In genomic region chr21:27418338-27418737, GRCh38 we compare ENCODE assay signal across 18 cellular contexts.
DNase-seq lines count a peak whose midpoint lies in the region; ATAC-seq, FAIRE-seq and TF ChIP-seq lines count a peak whose summit lies in the region.
"Had no signal": no experiment of that assay in that cellular context is flagged by ENCODE, and none has a peak within 500 bp of the region (broad histone marks: within the 10 kb centered on the region; RNA-seq: fewer than 3 reads in every experiment).

No MANE protein-coding gene starts in this region.

- no peaks in the 10 kb centered on the region for H3K27me3 ChIP-seq in pancreas
- H3K27me3 ChIP-seq: BLaER1 treated with 17β-estradiol and CSF1 and Interleukin-3, amounts not matched to agents 10 nM and 100 nM had no signal

- FAIRE-seq in colon (lab: Jason Lieb, UNC) (peak; percentile 55), pancreas (lab: Jason Lieb, UNC) (peak; percentile 82)
- FAIRE-seq: GM12878, H1, HepG2 had no signal

- no peaks in the 10 kb centered on the region for H3K36me3 ChIP-seq in pancreas
- H3K36me3 ChIP-seq: BLaER1 treated with 17β-estradiol and CSF1 and Interleukin-3, amounts not matched to agents 10 nM and 100 nM had no signal

- H3K4me3 ChIP-seq in pancreas = no peak overlapping the region
- H3K4me3 ChIP-seq: BLaER1 treated with 17β-estradiol and CSF1 and Interleukin-3, amounts not matched to agents 10 nM and 100 nM; GM12878 had no signal

- POLR2A ChIA-PET in GM10248 (lab: Yijun Ruan, JAX) = no interaction called here

- WGBS in pancreas, 2 donors = 86 to 89% methylated on average over 1 of the region's 1 CpG

- ATAC-seq in pancreas = no peak
- ATAC-seq: GM12878, HepG2 had no signal

- H3K9me3 ChIP-seq in pancreas = no peaks in the 10 kb centered on the region
- H3K9me3 ChIP-seq: BLaER1 treated with 17β-estradiol and CSF1 and Interleukin-3, amounts not matched to agents 10 nM and 100 nM had no signal

- TF ChIP-seq CTCF in pancreas (IDR thresholded peaks at IDR 0.05) (no peak), GM10248 (IDR thresholded peaks at IDR 0.05; ENCODE audit: control extremely low read depth, extremely low read depth, low read depth, missing control alignments) (no peak)

- intact Hi-C loops in pancreas (cut with DNase I) = no loop called here

- CTCF ChIA-PET in GM10248 (lab: Yijun Ruan, JAX) = interaction anchor here (1.4 kb wide), 1 partner anchor 34 kb away, joined by 3 read pairs; no protein-coding TSS in a partner anchor

- no peaks in the 10 kb centered on the region for H3K4me1 ChIP-seq in pancreas
- H3K4me1 ChIP-seq: BLaER1 treated with 17β-estradiol and CSF1 and Interleukin-3, amounts not matched to agents 10 nM and 100 nM had no signal

- no peak overlapping the region for H3K27ac ChIP-seq in pancreas
- H3K27ac ChIP-seq: BLaER1 treated with 17β-estradiol and CSF1 and Interleukin-3, amounts not matched to agents 10 nM and 100 nM had no signal

- peak; percentile 28 for DNase-seq in EH (ENCODE audit: low read depth)
- DNase-seq in fibroblast of gingiva (ENCODE audit: low read depth) = peak; percentile 45
- no peak for DNase-seq in pancreas
- DNase-seq in ecto neural progenitor cell (ENCODE audit: low spot score) = no peak
- no peak for DNase-seq in CD1c-positive myeloid dendritic cell (ENCODE audit: extremely low spot score)
- DNase-seq in GM10248 (ENCODE audit: extremely low spot score) = no peak
- DNase-seq in NCI-H1105 (lab: John Stamatoyannopoulos, UW) = no peak
- DNase-seq: 8988T; CD4-positive, CD25-positive, alpha-beta regulatory T cell; DMS153; DMS79; GF-D8; H9 had no signal

Comparison
In these comparisons a context has a peak if more than half of its experiments do, and no peak if none do; other contexts are left out.
1. DNase-seq: peak in EH (single experiment) and fibroblast of gingiva (single experiment); none in pancreas (0 of 6), ecto neural progenitor cell (single experiment), CD1c-positive myeloid dendritic cell (single experiment), GM10248 (single experiment) and NCI-H1105 (single experiment).